Comparison of ENCODE assay signal across 25 cellular contexts in the genomic region with DNA sequence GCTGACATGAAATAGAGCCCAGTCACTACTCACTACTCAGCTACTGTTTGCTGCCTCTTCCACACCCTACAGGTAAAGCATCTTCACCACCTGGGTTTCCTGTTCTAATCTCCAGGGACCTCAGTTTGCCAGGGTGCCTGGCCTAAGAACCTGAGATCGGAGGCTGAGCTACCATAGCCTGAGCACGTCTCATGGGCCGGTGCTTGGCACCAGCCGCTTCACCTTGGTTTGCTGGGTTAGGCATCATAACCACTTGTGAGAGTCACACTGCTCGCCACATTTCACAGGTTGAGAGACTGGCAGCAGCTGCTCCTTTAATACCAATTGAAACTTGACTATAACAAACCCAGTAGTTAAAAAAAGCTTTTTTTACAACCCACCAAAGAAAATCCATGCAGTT.
DNase-seq lines count a peak whose midpoint lies in the region; ATAC-seq lines count a peak whose summit lies in the region.
"Had no signal": no experiment of that assay in that cellular context is flagged by ENCODE, and none has a peak within 500 bp of the region (broad histone marks: within the 10 kb centered on the region; RNA-seq: fewer than 3 reads in every experiment).

No MANE protein-coding gene starts in this region.

- DNase-seq in effector memory CD8-positive, alpha-beta T cell, result no peak
- DNase-seq in ureter (ENCODE audit: low spot score) (peak; percentile 29), cardiac septum (ENCODE audit: low spot score) (no peak), NCI-H2196 treated with DMSO at 0.1 percent for 48 hours (lab: John Stamatoyannopoulos, UW; ENCODE audit: unreplicated experiment) (no peak)
- DNase-seq in stimulated activated CD4-positive, alpha-beta T cell treated with anti-CD3 and anti-CD28 coated beads, Interleukin-12 subunit alpha, Interleukin-12 subunit beta, amount 100 ng/mL, for 4 hours, result no peak
- DNase-seq: Caco-2; CD8-positive, alpha-beta T cell; DMS79; EL; GDM1; H9; KBM-7; MV-4-11; NCI-H1105; NCI-H2029 treated with DMSO at 0.1 percent for 48 hours; NCI-H2227 treated with DMSO at 0.1 percent for 48 hours; NCI-H526 treated with DMSO at 0.1 percent for 48 hours; OCI-M1; Peyer's patch; SHP77 treated with DMSO at 0.1 percent for 48 hours; SW 1271 had no signal

- H3K4me1 Mint-ChIP-seq in effector memory CD8-positive, alpha-beta T cell (ENCODE audit: low read depth in 2 of 2), result peaks cover 0 to 6% of the 10 kb centered on the region in 2 donors
- H3K4me1 Mint-ChIP-seq: B cell, GM23338 had no signal

- peaks cover 48 to 71% of the 10 kb centered on the region in 2 donors for H3K27me3 Mint-ChIP-seq in effector memory CD8-positive, alpha-beta T cell

- no peak overlapping the region for H3K4me3 Mint-ChIP-seq in effector memory CD8-positive, alpha-beta T cell
- H3K4me3 Mint-ChIP-seq: B cell; CD8-positive, alpha-beta T cell; GM23338; H9 had no signal

- intact Hi-C loops in cardiac septum (cut with DNase I), result no loop called here

- ATAC-seq in GM18858 (IDR thresholded peaks at IDR 0.05; ENCODE audit: unreplicated experiment) (peak; percentile 53), HG02798 (IDR thresholded peaks at IDR 0.05; ENCODE audit: poor library complexity, unreplicated experiment) (peak; percentile 57)
- ATAC-seq in effector memory CD8-positive, alpha-beta T cell (replicated peaks), result peak; percentile 65
- ATAC-seq: CD8-positive, alpha-beta T cell; GM23338 had no signal

- no peaks in the 10 kb centered on the region for H3K36me3 Mint-ChIP-seq in effector memory CD8-positive, alpha-beta T cell (ENCODE audit: insufficient read depth)
- H3K36me3 Mint-ChIP-seq: CD8-positive, alpha-beta T cell had no signal

- H3K9me3 Mint-ChIP-seq in effector memory CD8-positive, alpha-beta T cell, result peaks cover 0 to 4% of the 10 kb centered on the region in 2 donors
- H3K9me3 Mint-ChIP-seq: CD8-positive, alpha-beta T cell; GM23338; H9 had no signal

- no peak overlapping the region for H3K27ac Mint-ChIP-seq in effector memory CD8-positive, alpha-beta T cell
- H3K27ac Mint-ChIP-seq: B cell; CD8-positive, alpha-beta T cell; GM23338; H9 had no signal
